Comparison of ENCODE assay signal across 19 cellular contexts in the genomic region with DNA sequence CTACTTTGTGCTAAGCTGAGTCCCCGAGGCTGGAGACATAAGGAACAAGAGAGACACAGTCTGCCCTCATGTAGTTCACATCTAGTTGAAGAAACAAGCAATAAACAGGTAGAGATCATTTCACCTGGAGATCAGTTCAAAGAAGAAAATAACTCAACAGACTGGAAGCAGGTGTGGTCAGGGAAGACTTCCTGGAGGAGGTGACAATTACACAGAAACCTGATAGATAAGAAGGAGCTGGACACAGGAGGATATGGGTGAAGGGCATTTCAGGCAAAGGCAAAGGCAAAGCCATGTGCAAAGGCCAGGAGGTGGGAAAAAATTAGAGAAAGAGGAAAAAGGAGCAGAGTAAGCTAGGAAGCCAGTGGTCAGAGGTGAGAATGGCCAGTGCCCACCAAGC.
DNase-seq lines count a peak whose midpoint lies in the region; ATAC-seq, FAIRE-seq and TF ChIP-seq lines count a peak whose summit lies in the region.
"Had no signal": no experiment of that assay in that cellular context is flagged by ENCODE, and none has a peak within 500 bp of the region (broad histone marks: within the 10 kb centered on the region; RNA-seq: fewer than 3 reads in every experiment).

No MANE protein-coding gene starts in this region.

- H3K4me1 ChIP-seq in heart left ventricle = peaks cover 0 to 28% (median 17%) of the 10 kb centered on the region in 12 donors
- peaks cover 15 to 21% of the 10 kb centered on the region in 2 experiments for H3K4me1 ChIP-seq in trophoblast cell (ENCODE audit: control insufficient read depth in 1 of 2, insufficient read depth in 2 of 2, low read length in 2 of 2)
- peaks cover 0 to 23% (median 0%) of the 10 kb centered on the region in 4 donors for H3K4me1 ChIP-seq in tibial nerve
- H3K4me1 ChIP-seq: lower lobe of right lung had no signal

- H2AFZ ChIP-seq in trophoblast cell (ENCODE audit: insufficient read depth, low read length, poor library complexity) = peak overlapping the region; percentile 45

- H3K27me3 ChIP-seq in heart left ventricle (no peaks in the 10 kb centered on the region), dorsolateral prefrontal cortex (no peaks in the 10 kb centered on the region), trophoblast cell (ENCODE audit: insufficient read depth, low read length) (no peaks in the 10 kb centered on the region), tibial nerve (no peaks in the 10 kb centered on the region)
- H3K27me3 ChIP-seq: BLaER1, testis had no signal

- H3K4ac ChIP-seq in trophoblast cell (ENCODE audit: low read depth, low read length) = no peak overlapping the region

- H3K36me3 ChIP-seq in heart left ventricle = no peaks in the 10 kb centered on the region
- H3K36me3 ChIP-seq in trophoblast cell (ENCODE audit: control insufficient read depth in 1 of 2, insufficient read depth in 2 of 2, low read length in 2 of 2) = no peaks in the 10 kb centered on the region
- H3K36me3 ChIP-seq in tibial nerve = no peaks in the 10 kb centered on the region
- H3K36me3 ChIP-seq: BLaER1, lower lobe of right lung had no signal

- H3K9me3 ChIP-seq in heart left ventricle = peaks cover 0 to 25% (median 0%) of the 10 kb centered on the region in 12 donors
- peaks cover 2% of the 10 kb centered on the region for H3K9me3 ChIP-seq in trophoblast cell (ENCODE audit: insufficient read depth, low read depth, low read length)
- peaks cover 0 to 13% (median 0%) of the 10 kb centered on the region in 4 donors for H3K9me3 ChIP-seq in tibial nerve
- H3K9me3 ChIP-seq: testis had no signal

- no peak for TF ChIP-seq POLR2A in heart left ventricle (IDR thresholded peaks at IDR 0.05)
- TF ChIP-seq POLR2A in tibial nerve (IDR thresholded peaks at IDR 0.05) = no peak
- TF ChIP-seq POLR2A in H54 (IDR thresholded peaks at IDR 0.05; ENCODE audit: low read depth, low read length) = no peak

- DNase-seq in heart left ventricle (no peak), left ventricle myocardium superior (no peak), dorsolateral prefrontal cortex (no peak), trophoblast cell (no peak), tibial nerve (ENCODE audit: low spot score in 2 of 2) (no peak), H54 (ENCODE audit: insufficient read length, low spot score) (no peak)
- no peak for DNase-seq in activated T-cell treated with anti-CD3 and anti-CD28 coated beads, Interleukin-2, amount 50 U/mL, for 1 hour
- DNase-seq: 8988T; activated CD8-positive, alpha-beta memory T cell treated with anti-CD3 and anti-CD28 coated beads for 24 hours; cortex of kidney; lower lobe of right lung; NCI-H187; SHP77 treated with DMSO at 0.1 percent for 48 hours; T-helper 17 cell had no signal

- H3K9ac ChIP-seq in trophoblast cell (ENCODE audit: low read length) = no peak overlapping the region
- H3K9ac ChIP-seq: BLaER1 had no signal

- TF ChIP-seq EP300 in tibial nerve (IDR thresholded peaks at IDR 0.05) = no peak

- peak overlapping the region; percentile 71 for H2BK120ac ChIP-seq in trophoblast cell (ENCODE audit: insufficient read depth, low read length, poor library complexity)

- no peak overlapping the region for H4K12ac ChIP-seq in trophoblast cell (ENCODE audit: low read depth, low read length)

- TF ChIP-seq CTCF in heart left ventricle (IDR thresholded peaks at IDR 0.05) = no peak
- TF ChIP-seq CTCF in dorsolateral prefrontal cortex (IDR thresholded peaks at IDR 0.05 in 54 of 56, conservative IDR thresholded peaks at IDR 0.05 in 2 of 56; ENCODE audit: low read depth in 1 of 56, partially characterized antibody in 56 of 56) = no peak
- TF ChIP-seq CTCF in tibial nerve (IDR thresholded peaks at IDR 0.05) = no peak

- no peak overlapping the region for H3K23ac ChIP-seq in trophoblast cell (ENCODE audit: low read length)

- no peaks in the 10 kb centered on the region for H3K79me2 ChIP-seq in trophoblast cell (ENCODE audit: control insufficient read depth, insufficient read depth, low read length, poor library complexity)

- peak overlapping the region; percentile 88 for H4K91ac ChIP-seq in trophoblast cell (ENCODE audit: low read depth, low read length)

- peak overlapping the region; percentile 79 for H2BK12ac ChIP-seq in trophoblast cell (ENCODE audit: low read length)

- no peak for FAIRE-seq in H54 (lab: Jason Lieb, UNC)

- ATAC-seq in heart left ventricle (no peak), left ventricle myocardium superior (no peak), HG03571 (IDR thresholded peaks at IDR 0.05; ENCODE audit: unreplicated experiment) (no peak)
- ATAC-seq: activated T-helper 17 cell treated with anti-CD3 and anti-CD28 coated beads, Interleukin-2, amount 50 U/mL, for 72 hours; T-helper 17 cell had no signal

- intact Hi-C loops in heart left ventricle (cut with DNase I) (loop anchor here in 5 of 10 donors (1.0 to 10.0 kb wide), 4 partner anchors 49 to 51 kb away; no protein-coding TSS in a partner anchor), left ventricle myocardium superior (cut with micrococcal nuclease) (no loop called here), dorsolateral prefrontal cortex (cut with DNase I) (loop anchor here in 1 of 2 donors (1.0 to 2.0 kb wide), 2 partner anchors 29 to 44 kb away; no protein-coding TSS in a partner anchor)

- H3K79me1 ChIP-seq in trophoblast cell (ENCODE audit: low read length) = peaks cover 7% of the 10 kb centered on the region

- peak overlapping the region; percentile 86 for H3K14ac ChIP-seq in trophoblast cell (ENCODE audit: low read length)

- H2BK5ac ChIP-seq in trophoblast cell (ENCODE audit: low read depth, low read length, poor library complexity) = peak overlapping the region; percentile 52

- H3K4me3 ChIP-seq in heart left ventricle = no peak overlapping the region
- H3K4me3 ChIP-seq in dorsolateral prefrontal cortex = no peak overlapping the region
- no peak overlapping the region for H3K4me3 ChIP-seq in trophoblast cell (ENCODE audit: low read depth, low read length)
- H3K4me3 ChIP-seq in tibial nerve = no peak overlapping the region
- H3K4me3 ChIP-seq: BLaER1, lower lobe of right lung, testis had no signal

- peak overlapping the region; percentile 71 for H4K8ac ChIP-seq in trophoblast cell (ENCODE audit: low read depth, low read length)

- no peak overlapping the region for H3K4me2 ChIP-seq in trophoblast cell (ENCODE audit: low read length)
- H3K4me2 ChIP-seq: BLaER1 had no signal

- H3K27ac ChIP-seq in heart left ventricle (peak overlapping the region; percentile 70 to 95 (median 83)), dorsolateral prefrontal cortex (peak overlapping the region; percentile 52 to 99 (median 93)), trophoblast cell (ENCODE audit: low read depth, low read length) (peak overlapping the region; percentile 1), tibial nerve (peak overlapping the region; percentile 29 to 83 (median 64))
- H3K27ac ChIP-seq: BLaER1, epithelial cell of prostate, lower lobe of right lung had no signal

- peak overlapping the region; percentile 57 for H2AK5ac ChIP-seq in trophoblast cell (ENCODE audit: low read length)

- peak overlapping the region; percentile 74 for H3K18ac ChIP-seq in trophoblast cell (ENCODE audit: low read length)

- 21 to 55% (median 51%) methylated on average over 1 of the region's 1 CpG for WGBS in heart left ventricle, 4 donors
- no CpG with 5 or more reads among the region's 1 CpG for WGBS in trophoblast cell (ENCODE audit: extremely low coverage, insufficient coverage, insufficient read length)
- 74 to 94% methylated on average over 1 of the region's 1 CpG for WGBS in tibial nerve, 2 donors

Comparison
In these comparisons a context has a peak if more than half of its experiments do, and no peak if none do; other contexts are left out.
1. H3K27ac ChIP-seq: peak in every context shown above with its lines; median percentile 93 in dorsolateral prefrontal cortex; 83 in heart left ventricle; 64 in tibial nerve; 1 in trophoblast cell.